In genomic region chr4:76449362-76449767, GRCh38 we compare ENCODE assay signal across 16 cellular contexts. TPM values are rescaled to one million over a fixed set of nuclear protein-coding genes. Genes with fewer than 3 reads are reported as not detected.
DNase-seq lines count a peak whose midpoint lies in the region; ATAC-seq lines count a peak whose summit lies in the region.
"Had no signal": no experiment of that assay in that cellular context is flagged by ENCODE, and none has a peak within 500 bp of the region (broad histone marks: within the 10 kb centered on the region; RNA-seq: fewer than 3 reads in every experiment).

No MANE protein-coding gene starts in this region.

- ATAC-seq in GM19452 (IDR thresholded peaks at IDR 0.05; ENCODE audit: unreplicated experiment) (no peak), HG03354 (IDR thresholded peaks at IDR 0.05; ENCODE audit: poor library complexity, severe bottlenecking, unreplicated experiment) (no peak)

- peak overlapping the region; percentile 31 for H3K27ac ChIP-seq in caudate nucleus (ENCODE audit: low read depth, low read length)
- H3K27ac ChIP-seq: adrenal gland, suprapubic skin had no signal

- in situ Hi-C loops in KBM-7 (cut with MboI; ENCODE audit: low pct_unique_long_range_greater_than_20kb, low sequenced_read_pairs): no loop called here

- DNase-seq in M059J (ENCODE audit: low read depth): peak; percentile 74
- no peak for DNase-seq in caudate nucleus (lab: John Stamatoyannopoulos, UW)
- peak; percentile 52 for DNase-seq in kidney glomerular epithelial cell (lab: John Stamatoyannopoulos, UW)
- DNase-seq in renal cortical epithelial cell (ENCODE audit: low read depth): peak; percentile 94
- no peak for DNase-seq in DMS53 treated with DMSO at 0.1 percent for 48 hours (lab: John Stamatoyannopoulos, UW; ENCODE audit: unreplicated experiment)
- no peak for DNase-seq in KBM-7
- DNase-seq: activated CD4-positive, alpha-beta memory T cell treated with anti-CD3 and anti-CD28 coated beads for 36 hours; adrenal gland; KG1; NCI-H345; right cardiac atrium had no signal

RNA-seq across cellular contexts. Expression of gene SHROOM3, which starts 14.3 kb away (rescaled TPM):
- total RNA-seq in M059J (2014; rRNA removed; shearing (Covaris generic)): 12.9 and 15.7 TPM in 2 replicates
- 64.4 and 66.6 TPM in 2 replicates for total RNA-seq in renal cortical epithelial cell
- total RNA-seq: activated CD4-positive, alpha-beta memory T cell treated with anti-CD3 and anti-CD28 coated beads for 36 hours; OCI-LY7 had no signal

RNA-seq across cellular contexts. Expression of gene CCDC158, which starts 28.4 kb away (rescaled TPM):
- not detected in 2 replicates for total RNA-seq in M059J (2014; rRNA removed; shearing (Covaris generic))
- 1.7 and 3.8 TPM in 2 replicates for total RNA-seq in renal cortical epithelial cell
- total RNA-seq: activated CD4-positive, alpha-beta memory T cell treated with anti-CD3 and anti-CD28 coated beads for 36 hours; B cell; OCI-LY7 had no signal

Comparison
In these comparisons a context has a peak if more than half of its experiments do, and no peak if none do; other contexts are left out.
1. DNase-seq: peak in M059J (single experiment), kidney glomerular epithelial cell (single experiment) and renal cortical epithelial cell (single experiment); none in caudate nucleus (0 of 61), DMS53 treated with DMSO at 0.1 percent for 48 hours (single experiment) and KBM-7 (single experiment).